In genomic region chr1:24150228-24151174, GRCh38 we compare ENCODE assay signal across 8 cellular contexts. TPM values are rescaled to one million over a fixed set of nuclear protein-coding genes. Genes with fewer than 3 reads are reported as not detected.
A peak's percentile ranks its signal among the peaks of the same experiment; 100 is the strongest.
DNase-seq lines count a peak whose midpoint lies in the region; TF ChIP-seq lines count a peak whose summit lies in the region.

No MANE protein-coding gene starts in this region.

- in situ Hi-C loops in astrocyte of the cerebellum (cut with HindIII; ENCODE audit: low sequenced_read_pairs): no loop called here

- DNase-seq in H7: peak; percentile 91
- peak; percentile 90 for DNase-seq in NCI-H2029 (lab: John Stamatoyannopoulos, UW)
- DNase-seq in T-helper 9 cell: peak; percentile 87
- peak; percentile 45 for DNase-seq in astrocyte of the cerebellum (ENCODE audit: low read depth)
- DNase-seq in hepatic stellate cell (ENCODE audit: low spot score): peak; percentile 76
- no peak for DNase-seq in vagina (ENCODE audit: extremely low spot score in 2 of 2)

- H3K36me3 ChIP-seq in H7 (replicated peaks; ENCODE audit: control insufficient read depth, insufficient read depth, low read length) (no peaks in the 10 kb centered on the region; the same call in 1 of the 2 replicates), rectal smooth muscle tissue (ENCODE audit: control insufficient read depth, insufficient read depth, low read length) (no peaks in the 10 kb centered on the region), vagina (no peaks in the 10 kb centered on the region)

- TF ChIP-seq CTCF in C4-2B (conservative IDR thresholded peaks at IDR 0.05) (peak; percentile 84), astrocyte of the cerebellum (IDR thresholded peaks at IDR 0.05; ENCODE audit: low read depth, low read length, missing control alignments) (peak; percentile 81), vagina (IDR thresholded peaks at IDR 0.05) (peak; percentile 55 to 78 (median 59))

- no peaks in the 10 kb centered on the region for H3K9me3 ChIP-seq in vagina

- H3K4me1 ChIP-seq in rectal smooth muscle tissue (ENCODE audit: control insufficient read depth, insufficient read depth, low read length) (no peaks in the 10 kb centered on the region), vagina (peaks cover 15% of the 10 kb centered on the region)

- H3K27ac ChIP-seq in C4-2B (no peak overlapping the region), rectal smooth muscle tissue (ENCODE audit: low read depth, low read length) (no peak overlapping the region), vagina (peak overlapping the region; percentile 56)

- H3K9ac ChIP-seq in rectal smooth muscle tissue (ENCODE audit: low read length): no peak overlapping the region

- H3K4me3 ChIP-seq in H7 (ENCODE audit: insufficient read depth, low read depth, low read length) (peak overlapping the region; percentile 25), astrocyte of the cerebellum (ENCODE audit: low read depth, low read length) (no peak overlapping the region), rectal smooth muscle tissue (ENCODE audit: low read length) (peak overlapping the region; percentile 42), vagina (peak overlapping the region; percentile 13 to 24)

- intact Hi-C loops in vagina (cut with DNase I): no loop called here

- no peak for TF ChIP-seq POLR2A in vagina (IDR thresholded peaks at IDR 0.05)

- no peaks in the 10 kb centered on the region; the same call in 1 of the 2 replicates for H3K27me3 ChIP-seq in H7 (ENCODE audit: control insufficient read depth, insufficient read depth, low read length)
- H3K27me3 ChIP-seq in rectal smooth muscle tissue (ENCODE audit: control insufficient read depth, insufficient read depth, low read length): peaks cover 3% of the 10 kb centered on the region
- no peaks in the 10 kb centered on the region for H3K27me3 ChIP-seq in vagina

RNA-seq across cellular contexts. Expression of gene IL22RA1, which starts 7.6 kb away (rescaled TPM):
- total RNA-seq in H7 (2014; rRNA removed; shearing (Covaris generic)): 0.10 TPM in 1 of 2 replicates, not detected in the other
- total RNA-seq in vagina: 4.2 TPM

RNA-seq across cellular contexts. Expression of gene IFNLR1, which starts 36.6 kb away (rescaled TPM):
- 4.8 and 6.7 TPM in 2 replicates for total RNA-seq in H7 (2014; rRNA removed; shearing (Covaris generic))
- total RNA-seq in vagina: 1.7 TPM

RNA-seq across cellular contexts. Expression of gene MYOM3, which starts 38.6 kb away (rescaled TPM):
- total RNA-seq in H7 (2014; rRNA removed; shearing (Covaris generic)): 0.03 and 0.11 TPM in 2 replicates
- total RNA-seq in vagina: 0.25 TPM

Comparison
In these comparisons a context has a peak if more than half of its experiments do, and no peak if none do; other contexts are left out.
1. DNase-seq: peak in H7 (single experiment), NCI-H2029 (single experiment), T-helper 9 cell (single experiment), astrocyte of the cerebellum (single experiment) and hepatic stellate cell (single experiment); none in vagina (0 of 2).
2. Peak in every context shown above with its lines, with median percentiles within 50 percentile points of each other: CTCF ChIP-seq.